In genomic region chr10:49512121-49512809, GRCh38 we compare ENCODE assay signal across 8 cellular contexts. TPM values are rescaled to one million over a fixed set of nuclear protein-coding genes. Genes with fewer than 3 reads are reported as not detected.
DNase-seq lines count a peak whose midpoint lies in the region; ATAC-seq, FAIRE-seq and TF ChIP-seq lines count a peak whose summit lies in the region.

No MANE protein-coding gene starts in this region.

- peaks cover 7% of the 10 kb centered on the region for H3K36me3 Mint-ChIP-seq in endodermal cell (ENCODE audit: low read depth)
- peaks cover 8% of the 10 kb centered on the region for H3K36me3 Mint-ChIP-seq in nephron (ENCODE audit: low read depth)

- BruUV-seq in OCI-LY7 (replicated peaks; lab: Mats Ljungman, UMichigan) = no TSS peak

- TF ChIP-seq POLR2A in H54 (IDR thresholded peaks at IDR 0.05; ENCODE audit: low read depth, low read length) = no peak
- TF ChIP-seq POLR2A in ovary (IDR thresholded peaks at IDR 0.05) = no peak

- H3K4me3 Mint-ChIP-seq in endodermal cell = no peak overlapping the region
- H3K4me3 Mint-ChIP-seq in nephron = no peak overlapping the region

- TF ChIP-seq CTCF in OCI-LY7 (conservative IDR thresholded peaks at IDR 0.05; ENCODE audit: low read length) = peak; percentile 88
- peak; percentile 84 for TF ChIP-seq CTCF in endodermal cell (conservative IDR thresholded peaks at IDR 0.05)
- peak; percentile 43 to 70 (median 62) for TF ChIP-seq CTCF in nephron (IDR thresholded peaks at IDR 0.05; ENCODE audit: unreplicated experiment in 3 of 3)
- no peak for TF ChIP-seq CTCF in ovary (IDR thresholded peaks at IDR 0.05)

- no peaks in the 10 kb centered on the region for H3K79me2 ChIP-seq in OCI-LY7 (ENCODE audit: insufficient read depth, low read depth, low read length)

- TF ChIP-seq EP300 in ovary (IDR thresholded peaks at IDR 0.05) = no peak

- POLR2A ChIA-PET in OCI-LY7 (lab: Charles Lee) = interaction anchor here (0.8 to 1.2 kb wide), 2 partner anchors 15 to 104 kb away, joined by 4 to 5 read pairs; no protein-coding TSS in a partner anchor

- intact Hi-C loops in OCI-LY7 (cut with micrococcal nuclease; ENCODE audit: unreplicated experiment) (loop anchor here (1.0 to 10.0 kb wide), 3 partner anchors 105 to 530 kb away; no protein-coding TSS in a partner anchor), ovary (cut with DNase I) (loop anchor here in 2 of 4 donors (10.0 kb wide), 2 partner anchors 527 to 537 kb away; no protein-coding TSS in a partner anchor)

- WGBS in endodermal cell (ENCODE audit: insufficient coverage in 1 of 2, insufficient read length in 1 of 2), 2 experiments = 78 to 100% methylated on average over 1 to 3 of the region's 4 CpGs
- 66 to 69% (median 69%) methylated on average over 4 of the region's 4 CpGs for WGBS in ovary, 3 donors

- DNase-seq in D341Med (ENCODE audit: low spot score) (peak; percentile 71), H54 (ENCODE audit: insufficient read length, low spot score) (no peak), OCI-LY7 (ENCODE audit: low spot score) (peak; percentile 56), endodermal cell (no peak), hepatic stellate cell (ENCODE audit: low spot score) (no peak), ovary (no peak)

- H3K27ac Mint-ChIP-seq in endodermal cell (no peak overlapping the region), nephron (no peak overlapping the region)

- H3K27me3 ChIP-seq in endodermal cell (ENCODE audit: control insufficient read depth, insufficient read depth, low read length, poor library complexity, severe bottlenecking) = no peaks in the 10 kb centered on the region
- no peaks in the 10 kb centered on the region for H3K27me3 ChIP-seq in ovary

- CTCF ChIA-PET in OCI-LY7 (lab: Charles Lee; ENCODE audit: unreplicated experiment) = interaction anchor here (2.5 kb wide), 1 partner anchor 105 kb away, joined by 14 read pairs; no protein-coding TSS in a partner anchor

- H3K9me3 ChIP-seq in OCI-LY7 (ENCODE audit: low read length) = no peaks in the 10 kb centered on the region
- no peaks in the 10 kb centered on the region for H3K9me3 ChIP-seq in endodermal cell (ENCODE audit: control insufficient read depth, low read length)
- H3K9me3 ChIP-seq in ovary = no peaks in the 10 kb centered on the region

- FAIRE-seq in H54 (lab: Jason Lieb, UNC) = peak; percentile 48

- no peak overlapping the region for H2AFZ ChIP-seq in OCI-LY7 (ENCODE audit: low read length)

- no peaks in the 10 kb centered on the region for H3K4me1 Mint-ChIP-seq in endodermal cell
- H3K4me1 Mint-ChIP-seq in nephron = no peaks in the 10 kb centered on the region

- H3K9me3 Mint-ChIP-seq in endodermal cell (no peaks in the 10 kb centered on the region), nephron (no peaks in the 10 kb centered on the region)

- no peaks in the 10 kb centered on the region for H3K9me2 ChIP-seq in OCI-LY7 (ENCODE audit: insufficient read depth, low read length)

- no peaks in the 10 kb centered on the region for H3K4me1 ChIP-seq in OCI-LY7 (ENCODE audit: insufficient read depth, low read length, poor library complexity, severe bottlenecking)
- no peaks in the 10 kb centered on the region for H3K4me1 ChIP-seq in endodermal cell (ENCODE audit: control insufficient read depth, insufficient read depth, low read length)
- H3K4me1 ChIP-seq in ovary (ENCODE audit: insufficient read depth) = no peaks in the 10 kb centered on the region

- no peak for ATAC-seq in HG03439 (IDR thresholded peaks at IDR 0.05; ENCODE audit: unreplicated experiment)

- no peak overlapping the region for H3K4me3 ChIP-seq in OCI-LY7 (ENCODE audit: low read depth, low read length, poor library complexity, severe bottlenecking)
- H3K4me3 ChIP-seq in endodermal cell (ENCODE audit: low read length) = no peak overlapping the region
- H3K4me3 ChIP-seq in ovary = no peak overlapping the region

- no peak overlapping the region for H3K9ac ChIP-seq in endodermal cell (ENCODE audit: extremely low read depth, low read length, poor library complexity, severe bottlenecking)

- H3K4me2 ChIP-seq in OCI-LY7 (ENCODE audit: low read length) = no peak overlapping the region

- H3K27me3 Mint-ChIP-seq in endodermal cell (ENCODE audit: insufficient read depth) (no peaks in the 10 kb centered on the region), nephron (ENCODE audit: low read depth) (no peaks in the 10 kb centered on the region)

- H3K36me3 ChIP-seq in OCI-LY7 (ENCODE audit: insufficient read depth, low read length) (no peaks in the 10 kb centered on the region), endodermal cell (ENCODE audit: control insufficient read depth, insufficient read depth, low read length) (peaks cover 8% of the 10 kb centered on the region), ovary (no peaks in the 10 kb centered on the region)

- no peaks in the 10 kb centered on the region for H4K20me1 ChIP-seq in OCI-LY7 (ENCODE audit: insufficient read depth, low read length)

- H3K27ac ChIP-seq in OCI-LY7 (ENCODE audit: low read depth, low read length, poor library complexity, severe bottlenecking) = no peak overlapping the region
- H3K27ac ChIP-seq in endodermal cell (ENCODE audit: low read depth, low read length) = no peak overlapping the region
- no peak overlapping the region for H3K27ac ChIP-seq in ovary

RNA-seq across cellular contexts. Expression of gene ERCC6, which starts 26.7 kb away (rescaled TPM):
- 7.8 and 8.8 TPM in 2 replicates for total RNA-seq in OCI-LY7 (2014; rRNA removed; shearing (Covaris generic))
- total RNA-seq in OCI-LY7 (2022) = 21.9 and 25.7 TPM in 2 replicates
- 10 to 100 TPM; 18.8 to 19.5 TPM for total RNA-seq in endodermal cell
- 8.6 TPM for polyA plus RNA-seq in endodermal cell (2013, experiment 1 of 2)
- polyA plus RNA-seq in endodermal cell (2013, experiment 2 of 2) = 7.0 TPM
- total RNA-seq in ovary = 10 to 100 TPM in 6 of 7 donors, 1 to 10 TPM in 1; 7.1 to 24.1 (median 20.6) TPM
- 1 to 10 TPM; 6.8 to 9.7 TPM for polyA plus RNA-seq in ovary

Comparison
In these comparisons a context has a peak if more than half of its experiments do, and no peak if none do; other contexts are left out.
1. DNase-seq: peak in D341Med (single experiment) and OCI-LY7 (single experiment); none in H54 (single experiment), endodermal cell (single experiment), hepatic stellate cell (single experiment) and ovary (0 of 5).
2. CTCF ChIP-seq: peak in OCI-LY7 (single experiment), endodermal cell (single experiment) and nephron (3 of 3); none in ovary (0 of 3).